ENCODE assay signal across 1 cellular context in the genomic region with DNA sequence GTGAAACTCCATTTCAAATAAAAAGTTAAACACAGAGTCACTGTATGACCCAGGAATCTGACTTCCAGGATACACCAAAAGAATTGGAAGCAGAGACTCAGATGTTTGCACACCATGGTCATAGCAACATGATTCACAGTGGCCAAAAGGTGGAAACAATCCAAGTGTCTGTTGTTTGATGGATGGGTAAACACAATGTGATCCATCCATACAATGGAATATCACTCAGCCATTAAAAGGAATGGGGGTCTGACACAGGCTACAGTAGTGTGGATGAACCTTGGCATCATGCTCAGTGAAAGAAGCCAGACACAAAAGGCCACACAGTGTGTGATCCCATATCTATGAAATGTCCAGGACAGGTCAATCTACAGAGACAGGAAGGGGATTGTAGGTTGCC.
TF ChIP-seq lines count a peak whose summit lies in the region.

No MANE protein-coding gene starts in this region.

TF ChIP-seq in SK-N-SH, 30 proteins besides CTCF, POLR2A, EP300 and RAD21 (continued from another document):
- TF ChIP-seq PBX3 (IDR thresholded peaks at IDR 0.05) (peak; percentile 70), TCF12 (IDR thresholded peaks at IDR 0.05) (no peak; the same call in 1 of the 2 replicates)
- TF ChIP-seq, protein P1, sequence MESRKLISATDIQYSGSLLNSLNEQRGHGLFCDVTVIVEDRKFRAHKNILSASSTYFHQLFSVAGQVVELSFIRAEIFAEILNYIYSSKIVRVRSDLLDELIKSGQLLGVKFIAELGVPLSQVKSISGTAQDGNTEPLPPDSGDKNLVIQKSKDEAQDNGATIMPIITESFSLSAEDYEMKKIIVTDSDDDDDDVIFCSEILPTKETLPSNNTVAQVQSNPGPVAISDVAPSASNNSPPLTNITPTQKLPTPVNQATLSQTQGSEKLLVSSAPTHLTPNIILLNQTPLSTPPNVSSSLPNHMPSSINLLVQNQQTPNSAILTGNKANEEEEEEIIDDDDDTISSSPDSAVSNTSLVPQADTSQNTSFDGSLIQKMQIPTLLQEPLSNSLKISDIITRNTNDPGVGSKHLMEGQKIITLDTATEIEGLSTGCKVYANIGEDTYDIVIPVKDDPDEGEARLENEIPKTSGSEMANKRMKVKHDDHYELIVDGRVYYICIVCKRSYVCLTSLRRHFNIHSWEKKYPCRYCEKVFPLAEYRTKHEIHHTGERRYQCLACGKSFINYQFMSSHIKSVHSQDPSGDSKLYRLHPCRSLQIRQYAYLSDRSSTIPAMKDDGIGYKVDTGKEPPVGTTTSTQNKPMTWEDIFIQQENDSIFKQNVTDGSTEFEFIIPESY (IDR thresholded peaks at IDR 0.05; ENCODE audit: borderline replicate concordance, low read depth), result no peak
